8 cellular contexts compared by ENCODE assay signal in the genomic region with DNA sequence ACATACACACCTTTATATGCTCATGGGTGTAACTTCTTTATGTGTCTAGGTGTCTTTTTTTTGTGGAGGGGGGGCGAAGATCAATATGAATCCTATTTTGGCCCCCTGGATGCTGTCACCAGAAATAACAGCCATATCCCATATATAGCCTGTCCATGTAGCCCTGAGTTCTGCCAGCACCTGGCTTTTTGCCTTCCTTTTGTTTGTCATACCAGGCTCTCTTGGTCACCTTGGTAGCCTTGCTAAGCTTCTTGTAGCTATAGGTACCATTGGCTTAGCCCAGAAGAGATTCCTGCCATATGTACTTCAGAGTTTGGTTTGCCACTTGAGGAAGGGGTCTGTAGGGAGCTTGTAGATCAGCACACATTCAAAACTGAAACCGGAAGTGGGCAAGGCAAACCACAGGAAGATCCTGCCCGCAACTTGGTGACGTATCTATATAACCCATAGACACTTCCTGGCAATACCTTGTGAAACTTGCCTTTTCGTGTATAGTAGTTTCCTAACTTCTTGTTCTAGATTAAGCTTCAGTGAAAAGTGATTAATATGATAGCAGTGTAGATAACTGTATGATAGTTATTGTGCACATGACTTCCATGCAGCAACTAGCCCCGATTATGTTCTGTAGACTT. TPM values are rescaled to one million over a fixed set of nuclear protein-coding genes. Genes with fewer than 3 reads are reported as not detected.
A peak's percentile ranks its signal among the peaks of the same experiment; 100 is the strongest.
DNase-seq lines count a peak whose midpoint lies in the region; ATAC-seq and TF ChIP-seq lines count a peak whose summit lies in the region.

No MANE protein-coding gene starts in this region.

- peak overlapping the region in 15 of 21 experiments; percentile 20 to 77 (median 65) for H3K27ac ChIP-seq in skin epidermis
- H3K27ac ChIP-seq in H9 (ENCODE audit: insufficient read length, low read depth, low read length) = no peak overlapping the region
- H3K27ac ChIP-seq in WERI-Rb-1 = no peak overlapping the region

- ATAC-seq in GM18873 (IDR thresholded peaks at IDR 0.05; ENCODE audit: low FRiP score, unreplicated experiment) = peak; percentile 87
- ATAC-seq in HG03025 (IDR thresholded peaks at IDR 0.05; ENCODE audit: low FRiP score, unreplicated experiment) = peak; percentile 43

- H3K27me3 Mint-ChIP-seq in H9 (ENCODE audit: low read depth) = no peaks in the 10 kb centered on the region

- H3K36me3 ChIP-seq in WERI-Rb-1 = no peaks in the 10 kb centered on the region

- peaks cover 0 to 9% of the 10 kb centered on the region in 2 experiments; a peak in 2 of 4 replicates for H3K4me1 Mint-ChIP-seq in H9

- H4K20me1 ChIP-seq in H9 (ENCODE audit: control insufficient read depth, insufficient read depth, insufficient read length) = no peaks in the 10 kb centered on the region

- no CpG with 5 or more reads among the region's 6 CpGs for WGBS in H9 (ENCODE audit: extremely low coverage, insufficient read length, low lambda C conversion rate)

- H2BK120ac ChIP-seq in H9 (ENCODE audit: low read depth, low read length, poor library complexity, severe bottlenecking) = no peak overlapping the region

- no peak overlapping the region for H3K56ac ChIP-seq in H9 (ENCODE audit: insufficient read length, low read depth, low read length)

- no peak overlapping the region for H4K5ac ChIP-seq in H9 (ENCODE audit: insufficient read length, low read depth, low read length)

- no peaks in the 10 kb centered on the region for H3K27me3 ChIP-seq in H9 (ENCODE audit: insufficient read depth, low read length)
- H3K27me3 ChIP-seq in WERI-Rb-1 (ENCODE audit: insufficient read depth, low read depth, severe bottlenecking) = no peaks in the 10 kb centered on the region

- peaks cover 3% of the 10 kb centered on the region; the same call in 1 of the 2 replicates for H3K79me2 ChIP-seq in H9 (ENCODE audit: insufficient read depth, low read length)

- no peak overlapping the region for H3K4ac ChIP-seq in H9 (ENCODE audit: low read depth, low read length)

- no peaks in the 10 kb centered on the region for H3K4me1 ChIP-seq in H9 (ENCODE audit: insufficient read depth, low read length)

- no peak overlapping the region for H2BK12ac ChIP-seq in H9 (ENCODE audit: insufficient read length, low read depth, low read length)

- peaks cover 0 to 6% (median 0%) of the 10 kb centered on the region in 3 experiments; a peak in 1 of 7 replicates for H3K36me3 Mint-ChIP-seq in H9 (ENCODE audit: insufficient read depth in 1 of 3, low read depth in 3 of 3)

- H3K18ac ChIP-seq in H9 (ENCODE audit: insufficient read length, low read depth, low read length) = no peak overlapping the region

- TF ChIP-seq CTCF in H9 (conservative IDR thresholded peaks at IDR 0.05) (no peak), WERI-Rb-1 (IDR thresholded peaks at IDR 0.05; ENCODE audit: low read depth, low read length) (no peak)

- no peak overlapping the region for H2AFZ ChIP-seq in H9 (ENCODE audit: low read length)

- H4K91ac ChIP-seq in H9 (ENCODE audit: insufficient read length, low read depth, low read length) = no peak overlapping the region

- no peaks in the 10 kb centered on the region for H3K79me1 ChIP-seq in H9 (ENCODE audit: insufficient read depth, low read depth, low read length, poor library complexity, severe bottlenecking)

- no peaks in the 10 kb centered on the region for H3K9me3 Mint-ChIP-seq in H9

- no peak overlapping the region for H2BK20ac ChIP-seq in H9 (ENCODE audit: low read depth, low read length, poor library complexity, severe bottlenecking)

- no peak overlapping the region for H4K8ac ChIP-seq in H9 (replicated peaks; ENCODE audit: insufficient read length, low read depth, low read length)

- H3K9me3 ChIP-seq in H9 (ENCODE audit: control insufficient read depth, low read depth, low read length) (no peaks in the 10 kb centered on the region), WERI-Rb-1 (ENCODE audit: severe bottlenecking) (no peaks in the 10 kb centered on the region)

- no peak overlapping the region for H3K9ac ChIP-seq in H9 (ENCODE audit: extremely low read depth, insufficient read length, low read length)

- DNase-seq in SKM-1 (lab: John Stamatoyannopoulos, UW; ENCODE audit: unreplicated experiment) (peak; percentile 95), H9 (no peak), NCI-H2196 (lab: John Stamatoyannopoulos, UW; ENCODE audit: unreplicated experiment) (no peak), WERI-Rb-1 (no peak)
- peak; percentile 75 for DNase-seq in activated naive CD4-positive, alpha-beta T cell treated with anti-CD3 and anti-CD28 coated beads, Interleukin-2, amount 50 U/mL, for 16 hours

- H3K27ac Mint-ChIP-seq in H9 = no peak overlapping the region

- H2BK5ac ChIP-seq in H9 (ENCODE audit: insufficient read length, low read length) = no peak overlapping the region

- no peak overlapping the region for H3K23ac ChIP-seq in H9 (ENCODE audit: insufficient read length, low read depth, low read length)

- no peak overlapping the region for H2BK15ac ChIP-seq in H9 (ENCODE audit: low read depth, low read length)

- H3K23me2 ChIP-seq in H9 (ENCODE audit: insufficient read length, low read depth, low read length, poor library complexity, severe bottlenecking) = no peaks in the 10 kb centered on the region

- H3T11ph ChIP-seq in H9 (ENCODE audit: low read length) = no peak overlapping the region

- H2AK5ac ChIP-seq in H9 (ENCODE audit: insufficient read length, low read length) = no peak overlapping the region

- no peak overlapping the region for H3K4me3 Mint-ChIP-seq in H9

- H3K14ac ChIP-seq in H9 (ENCODE audit: insufficient read depth, low read length) = no peak overlapping the region

- H3K4me3 ChIP-seq in skin epidermis = no peak overlapping the region
- H3K4me3 ChIP-seq in WERI-Rb-1 (ENCODE audit: low read depth, low read length) = no peak overlapping the region

- no peak overlapping the region for H3K4me2 ChIP-seq in H9 (ENCODE audit: insufficient read depth, insufficient read length, low read length)

RNA-seq across cellular contexts. Expression of a gene that starts 11.9 kb away (rescaled TPM):
- 21.5 and 24.4 TPM in 2 replicates for total RNA-seq in H9 (2021)

Comparison
In these comparisons a context has a peak if more than half of its experiments do, and no peak if none do; other contexts are left out.
1. DNase-seq: peak in SKM-1 (single experiment) and activated naive CD4-positive, alpha-beta T cell treated with anti-CD3 and anti-CD28 coated beads, Interleukin-2, amount 50 U/mL, for 16 hours (single experiment); none in H9 (single experiment), NCI-H2196 (single experiment) and WERI-Rb-1 (single experiment).
2. H3K27ac ChIP-seq: peak in skin epidermis (15 of 21); none in H9 (single experiment) and WERI-Rb-1 (single experiment).